ENCODE assay signal across 8 cellular contexts in the genomic region with DNA sequence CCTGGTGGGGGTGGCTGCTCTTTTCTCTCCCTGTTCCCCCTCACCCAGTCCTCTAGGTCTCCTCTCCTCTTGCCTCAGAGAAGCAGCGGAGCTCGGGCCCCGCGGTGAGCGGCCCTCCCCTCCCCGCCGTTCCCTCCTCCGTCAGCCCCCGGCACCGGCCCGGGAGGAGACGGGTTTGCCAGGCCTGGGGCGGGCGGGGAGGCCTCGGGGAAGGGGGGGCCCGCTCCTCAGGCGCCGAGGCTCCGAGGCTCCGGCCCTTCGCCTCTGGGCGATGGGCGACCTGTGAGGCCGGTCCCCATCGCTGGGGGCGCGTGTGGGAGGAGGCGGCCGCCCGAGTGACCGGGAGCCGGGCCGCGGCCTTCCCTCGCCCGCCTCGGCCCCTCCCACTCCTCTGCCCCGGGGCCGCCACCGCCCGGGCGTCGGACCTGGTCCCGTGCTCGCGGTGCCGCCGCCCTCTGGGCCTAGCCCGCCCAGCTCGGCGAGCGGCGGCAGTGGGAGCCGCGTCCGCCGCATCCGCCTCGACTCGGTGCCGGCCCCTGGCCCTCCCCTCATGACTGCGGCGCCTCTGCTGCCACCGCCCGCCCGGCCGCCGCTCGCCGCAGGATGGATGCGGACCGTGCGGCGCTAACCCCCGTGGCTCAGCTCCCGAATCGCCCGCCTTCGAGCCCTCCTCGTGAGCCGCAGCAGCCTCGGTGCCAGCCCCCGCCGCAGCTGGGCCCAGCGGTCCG. TPM values are rescaled to one million over a fixed set of nuclear protein-coding genes. Genes with fewer than 3 reads are reported as not detected.
A peak's percentile ranks its signal among the peaks of the same experiment; 100 is the strongest.
DNase-seq lines count a peak whose midpoint lies in the region; ATAC-seq and TF ChIP-seq lines count a peak whose summit lies in the region.

No MANE protein-coding gene starts in this region.

- H3K9me3 Mint-ChIP-seq in activated CD4-positive, alpha-beta T cell treated with anti-CD3 and anti-CD28 coated beads, Interleukin-2, amount 10 ng/mL, durations not matched to agents 24 days and 14 days, result no peaks in the 10 kb centered on the region

- H3K27ac Mint-ChIP-seq in activated CD4-positive, alpha-beta T cell treated with anti-CD3 and anti-CD28 coated beads, Interleukin-2, amount 10 ng/mL, durations not matched to agents 24 days and 14 days, result peak overlapping the region; percentile 93

- CTCF ChIA-PET in GM10248 (lab: Yijun Ruan, JAX), result interaction anchor here (0.8 to 5.8 kb wide), 14 partner anchors 14 to 849 kb away, joined by 3 to 52 read pairs (median 4); partner anchors contain the start of gene RAD52

- peaks cover 24% of the 10 kb centered on the region for H3K4me1 Mint-ChIP-seq in activated CD4-positive, alpha-beta T cell treated with anti-CD3 and anti-CD28 coated beads, Interleukin-2, amount 10 ng/mL, durations not matched to agents 24 days and 14 days

- no peaks in the 10 kb centered on the region for H3K27me3 Mint-ChIP-seq in activated CD4-positive, alpha-beta T cell treated with anti-CD3 and anti-CD28 coated beads, Interleukin-2, amount 10 ng/mL, durations not matched to agents 24 days and 14 days

- peak overlapping the region; percentile 95 for H3K4me3 ChIP-seq in epithelial cell of esophagus (ENCODE audit: low read length)
- peak overlapping the region; percentile 89 for H3K4me3 ChIP-seq in thoracic aorta

- H3K27me3 ChIP-seq in thoracic aorta (replicated peaks; ENCODE audit: insufficient read depth), result no peaks in the 10 kb centered on the region

- peak overlapping the region; percentile 96 to 97 for H3K27ac ChIP-seq in thoracic aorta

- no peaks in the 10 kb centered on the region for H3K9me3 ChIP-seq in thoracic aorta

- ATAC-seq in GM21528 (IDR thresholded peaks at IDR 0.05; ENCODE audit: low FRiP score, unreplicated experiment) (peak; percentile 33), thoracic aorta (ENCODE audit: insufficient number of reproducible peaks, low FRiP score, low read depth) (peak; percentile 25)

- intact Hi-C loops in activated CD4-positive, alpha-beta T cell treated with anti-CD3 and anti-CD28 coated beads, Interleukin-2, amount 10 ng/mL, durations not matched to agents 24 days and 14 days (cut with micrococcal nuclease), result loop anchor here (1.0 to 5.0 kb wide), 4 partner anchors 42 to 351 kb away; partner anchors contain the start of genes CCDC77 and RAD52

- POLR2A ChIA-PET in GM10248 (lab: Yijun Ruan, JAX), result interaction anchor here (0.6 to 2.5 kb wide), 5 partner anchors 67 to 161 kb away, joined by 3 to 9 read pairs (median 6); partner anchors contain the start of gene NINJ2

- DNase-seq in GM10248 (ENCODE audit: extremely low spot score) (peak; percentile 60), HuH-7.5 (ENCODE audit: low spot score) (peak; percentile 52), epithelial cell of esophagus (ENCODE audit: low read depth) (peak; percentile 57), mucosa of gallbladder (ENCODE audit: low spot score) (peak; percentile 30), thoracic aorta (ENCODE audit: low spot score) (no peak), retina (no peak)
- peak; percentile 87 for DNase-seq in activated CD4-positive, alpha-beta T cell treated with anti-CD3 and anti-CD28 coated beads, Interleukin-2, amount 10 ng/mL, durations not matched to agents 24 days and 14 days

- peak overlapping the region; percentile 95 for H3K4me3 Mint-ChIP-seq in activated CD4-positive, alpha-beta T cell treated with anti-CD3 and anti-CD28 coated beads, Interleukin-2, amount 10 ng/mL, durations not matched to agents 24 days and 14 days

- no peaks in the 10 kb centered on the region for H3K36me3 ChIP-seq in thoracic aorta

- peaks cover 24 to 26% of the 10 kb centered on the region in 2 donors for H3K4me1 ChIP-seq in thoracic aorta (ENCODE audit: control insufficient read depth in 1 of 2, low read depth in 2 of 2)

- peaks cover 32% of the 10 kb centered on the region for H3K36me3 Mint-ChIP-seq in activated CD4-positive, alpha-beta T cell treated with anti-CD3 and anti-CD28 coated beads, Interleukin-2, amount 10 ng/mL, durations not matched to agents 24 days and 14 days (ENCODE audit: low read depth)

- TF ChIP-seq CTCF in GM10248 (IDR thresholded peaks at IDR 0.05; ENCODE audit: control extremely low read depth, extremely low read depth, low read depth, missing control alignments) (peak; percentile 20), epithelial cell of esophagus (IDR thresholded peaks at IDR 0.05; ENCODE audit: insufficient read depth, low read depth, low read length, missing control alignments) (no peak), thoracic aorta (IDR thresholded peaks at IDR 0.05) (peak; percentile 37)

RNA-seq across cellular contexts. Expression of gene WNK1, which starts 0.5 kb away (rescaled TPM):
- 156 TPM in 2 replicates for total RNA-seq in activated CD4-positive, alpha-beta T cell treated with anti-CD3 and anti-CD28 coated beads, Interleukin-2, amount 10 ng/mL, durations not matched to agents 24 days and 14 days
- total RNA-seq in mucosa of gallbladder (170 TPM), thoracic aorta (100 to 1,000 TPM; 191 to 197 TPM)

Comparison
In these comparisons a context has a peak if more than half of its experiments do, and no peak if none do; other contexts are left out.
1. DNase-seq: peak in GM10248 (single experiment), HuH-7.5 (single experiment), activated CD4-positive, alpha-beta T cell treated with anti-CD3 and anti-CD28 coated beads, Interleukin-2, amount 10 ng/mL, durations not matched to agents 24 days and 14 days (single experiment), epithelial cell of esophagus (single experiment) and mucosa of gallbladder (single experiment); none in thoracic aorta (single experiment) and retina (single experiment).